8 cellular contexts compared by ENCODE assay signal in the genomic region with DNA sequence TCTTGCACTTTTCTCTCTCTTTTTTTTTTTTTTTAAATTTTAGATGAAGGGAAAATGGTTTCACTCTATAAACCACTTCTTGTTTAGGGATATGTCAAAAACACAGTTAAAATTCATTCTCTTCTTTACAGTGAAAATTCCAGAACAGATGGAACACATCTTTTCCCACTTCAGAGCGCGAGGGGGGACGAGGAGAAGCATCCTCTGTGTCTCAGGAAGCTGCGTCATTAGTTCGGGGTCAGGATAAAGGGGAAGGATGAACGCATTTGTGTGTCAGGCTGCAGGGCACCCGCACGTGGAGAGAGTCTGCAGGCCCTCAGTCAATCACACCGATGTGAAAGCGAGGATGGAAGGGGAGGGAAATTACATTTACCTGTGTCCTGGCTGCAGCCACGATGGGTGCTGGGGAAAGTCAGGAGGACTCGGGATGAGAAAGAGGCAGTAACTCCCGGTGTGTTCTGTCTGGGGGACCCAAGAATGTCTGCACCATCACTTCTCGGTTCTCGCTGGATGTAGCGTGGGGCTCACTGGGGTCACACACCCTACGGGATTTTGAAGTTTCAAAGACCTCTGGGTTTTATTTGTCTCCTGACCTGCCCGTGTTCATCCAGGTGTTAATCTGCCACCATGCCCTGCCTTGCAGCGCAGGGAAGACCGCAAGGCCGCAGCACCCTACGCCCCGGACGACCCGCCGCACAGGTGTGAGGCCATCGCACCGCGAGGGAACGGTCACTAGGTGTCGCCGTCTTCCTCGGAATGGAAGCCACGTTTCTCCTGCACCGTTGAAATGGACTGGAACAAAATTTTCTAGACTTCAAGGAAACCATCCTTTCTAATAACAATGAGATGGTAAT.
DNase-seq lines count a peak whose midpoint lies in the region; ATAC-seq, FAIRE-seq and TF ChIP-seq lines count a peak whose summit lies in the region.

No MANE protein-coding gene starts in this region.

- H3K4me3 ChIP-seq in A673 (ENCODE audit: low read depth, low read length, poor library complexity, severe bottlenecking): no peak overlapping the region

- BruUV-seq in A673 (replicated peaks; lab: Mats Ljungman, UMichigan): no TSS peak

- POLR2A ChIA-PET in A673 (lab: Charles Lee; ENCODE audit: low non-redundant PET): no interaction called here

- DNase-seq in A673 (ENCODE audit: low spot score) (peak; percentile 66), GM18507 (ENCODE audit: extremely low spot score, insufficient read length, low read depth) (peak; percentile 61), T-helper 1 cell (peak; percentile 44 to 71 (median 55)), amygdala (lab: John Stamatoyannopoulos, UW) (peak in 40 of 56 donors; percentile 4 to 73 (median 30)), hippocampal formation (lab: John Stamatoyannopoulos, UW) (peak; percentile 18 to 36), smooth muscle cell of the brain vasculature (ENCODE audit: low read depth, low spot score) (peak; percentile 39)

- intact Hi-C loops in A673 (cut with micrococcal nuclease; ENCODE audit: unreplicated experiment): loop anchor here (5.0 kb wide), 5 partner anchors 318 to 1533 kb away; no protein-coding TSS in a partner anchor

- CTCF ChIA-PET in A673 (lab: Charles Lee): no interaction called here

- TF ChIP-seq CTCF in A673 (conservative IDR thresholded peaks at IDR 0.05; ENCODE audit: low read depth, low read length): peak; percentile 91

- no peaks in the 10 kb centered on the region for H3K36me3 ChIP-seq in A673 (ENCODE audit: insufficient read depth, low read length, poor library complexity, severe bottlenecking)

- no peaks in the 10 kb centered on the region for H3K9me3 ChIP-seq in A673 (ENCODE audit: low read depth, low read length, poor library complexity, severe bottlenecking)

- H3K4me1 ChIP-seq in A673 (ENCODE audit: insufficient read depth, low read length, poor library complexity, severe bottlenecking): peaks cover 6% of the 10 kb centered on the region

- H3K27me3 ChIP-seq in A673 (replicated peaks; ENCODE audit: insufficient read depth, low read depth, low read length, poor library complexity): no peaks in the 10 kb centered on the region

- FAIRE-seq in GM18507 (lab: Jason Lieb, UNC): peak; percentile 81

- no peak overlapping the region for H3K27ac ChIP-seq in A673 (ENCODE audit: low read depth, low read length, poor library complexity, severe bottlenecking)

- ATAC-seq in HG03460 (IDR thresholded peaks at IDR 0.05; ENCODE audit: unreplicated experiment) (peak; percentile 90), GM21825 (IDR thresholded peaks at IDR 0.05; ENCODE audit: unreplicated experiment) (no peak)
